ENCODE assay signal across 1 cellular context in the genomic region with DNA sequence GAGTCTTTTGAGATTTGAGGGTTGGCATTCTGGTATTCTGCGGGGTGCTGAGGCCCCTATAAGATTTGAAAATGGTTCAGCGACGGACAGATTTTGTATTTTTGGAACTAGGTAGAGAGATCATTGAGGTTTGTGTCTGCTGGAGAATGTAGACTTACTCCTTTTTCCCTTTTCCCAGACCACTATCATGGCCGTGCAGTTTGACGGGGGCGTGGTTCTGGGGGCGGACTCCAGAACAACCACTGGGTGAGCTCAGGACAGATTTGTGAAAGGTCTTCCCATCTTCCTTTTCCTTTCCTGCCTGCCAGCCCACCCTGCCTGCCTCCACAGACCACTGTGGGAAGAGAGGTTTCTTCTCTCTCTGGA.
A peak's percentile ranks its signal among the peaks of the same experiment; 100 is the strongest.
TF ChIP-seq lines count a peak whose summit lies in the region.

No MANE protein-coding gene starts in this region.

TF ChIP-seq in GM12878, 131 proteins besides CTCF, POLR2A, EP300 and RAD21:
- peak; percentile 17; the same call in 1 of the 2 replicates for TF ChIP-seq NKRF (conservative IDR thresholded peaks at IDR 0.05)
- TF ChIP-seq CBX3 (IDR thresholded peaks at IDR 0.05; ENCODE audit: borderline replicate concordance, low read depth): no peak
- 0 out of 4 replicates have a peak, but pooled peaks of 1 of the 2 experiments have one; percentile 13 for TF ChIP-seq IKZF2 (IDR thresholded peaks at IDR 0.05)
- TF ChIP-seq YY1 (IDR thresholded peaks at IDR 0.05; ENCODE audit: low read depth, low read length): peak; percentile 80; the same call in 1 of the 2 replicates
- peak in 1 of 2 experiments; percentile 62; a peak in 1 of 3 replicates for TF ChIP-seq EGR1 (IDR thresholded peaks at IDR 0.05; ENCODE audit: borderline replicate concordance in 1 of 2, low read depth in 2 of 2, low read length in 2 of 2)
